ENCODE assay signal across 8 cellular contexts in the genomic region with DNA sequence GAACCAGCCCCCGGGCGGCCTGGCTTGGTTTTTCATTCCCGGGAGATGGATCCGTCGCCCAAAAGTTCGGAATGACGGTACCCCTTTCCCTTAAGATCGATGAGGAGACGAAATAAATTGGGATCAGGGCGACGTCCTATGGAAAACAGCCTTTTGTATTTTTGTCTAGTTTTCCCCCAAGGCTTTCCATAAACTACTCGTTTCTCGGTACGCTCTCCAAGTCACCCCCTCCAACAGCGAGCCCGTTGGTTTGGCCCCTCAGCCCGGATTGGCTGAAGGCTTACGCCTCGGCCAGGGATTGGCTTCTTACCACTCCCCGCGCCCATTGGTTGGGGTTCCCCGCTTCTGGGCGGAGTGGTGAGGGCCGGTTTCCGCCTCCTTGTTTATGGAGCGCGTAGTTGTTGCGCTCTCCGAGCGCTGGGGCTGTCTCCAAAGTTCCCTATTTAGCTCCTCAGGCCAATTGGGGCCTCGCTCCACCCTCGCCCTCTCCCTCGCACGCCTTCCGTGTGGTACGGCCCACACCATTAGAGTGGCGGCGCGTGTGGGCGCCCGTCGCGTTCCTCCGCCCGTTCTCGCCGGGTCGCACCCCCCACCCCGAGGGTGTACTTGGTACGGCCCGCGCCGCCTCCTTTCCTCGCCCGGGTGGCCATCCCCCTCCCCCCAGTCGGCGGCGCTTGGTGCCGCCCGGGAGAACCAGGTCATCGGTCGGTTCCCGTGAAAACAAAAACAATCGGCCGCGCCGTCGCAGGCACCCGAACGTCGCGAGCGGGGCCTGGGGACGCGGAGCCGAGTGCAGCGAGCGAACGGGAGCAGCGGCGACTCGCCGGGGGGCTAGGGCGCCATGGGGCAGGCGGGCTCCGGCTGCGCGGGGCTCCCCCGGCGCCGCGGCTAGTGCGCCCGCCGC. TPM values are rescaled to one million over a fixed set of nuclear protein-coding genes. Genes with fewer than 3 reads are reported as not detected.
DNase-seq lines count a peak whose midpoint lies in the region; ATAC-seq and TF ChIP-seq lines count a peak whose summit lies in the region.
"Not testable (repeated sequence)": the region's sequence is repeated elsewhere in the genome, so short reads cannot be mapped to it uniquely, and the experiment has no call there.

A gene with protein sequence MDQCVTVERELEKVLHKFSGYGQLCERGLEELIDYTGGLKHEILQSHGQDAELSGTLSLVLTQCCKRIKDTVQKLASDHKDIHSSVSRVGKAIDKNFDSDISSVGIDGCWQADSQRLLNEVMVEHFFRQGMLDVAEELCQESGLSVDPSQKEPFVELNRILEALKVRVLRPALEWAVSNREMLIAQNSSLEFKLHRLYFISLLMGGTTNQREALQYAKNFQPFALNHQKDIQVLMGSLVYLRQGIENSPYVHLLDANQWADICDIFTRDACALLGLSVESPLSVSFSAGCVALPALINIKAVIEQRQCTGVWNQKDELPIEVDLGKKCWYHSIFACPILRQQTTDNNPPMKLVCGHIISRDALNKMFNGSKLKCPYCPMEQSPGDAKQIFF (plus strand): TSS at position 655 of the 904 bp plus-strand sequence. CDS start 377 bp downstream, outside the sequence.

- not testable (repeated sequence) for TF ChIP-seq CTCF in DND-41 (IDR thresholded peaks at IDR 0.05; ENCODE audit: borderline replicate concordance, extremely low read depth, low read length, poor library complexity, severe bottlenecking); fibroblast of mammary gland (conservative IDR thresholded peaks at IDR 0.05; ENCODE audit: control insufficient read depth, insufficient read depth, low read depth, low read length)

- H3K27me3 Mint-ChIP-seq in naive thymus-derived CD4-positive, alpha-beta T cell: not testable (repeated sequence)

- not testable (repeated sequence) for H3K9me3 Mint-ChIP-seq in naive thymus-derived CD4-positive, alpha-beta T cell

- H2AFZ ChIP-seq in DND-41 (ENCODE audit: low read depth, low read length): peak within 1 kb of the TSS; percentile 64

- peak within 1 kb of the TSS; percentile 71 for H3K4me2 ChIP-seq in DND-41 (ENCODE audit: insufficient read depth, low read length)

- H3K4me3 ChIP-seq in DND-41 (ENCODE audit: low read depth in 1 of 2, low read length in 2 of 2) (peak within 1 kb of the TSS; percentile 57 to 70; a peak in 3 of 4 replicates), fibroblast of mammary gland (ENCODE audit: control insufficient read depth, low read depth, low read length) (peak within 1 kb of the TSS; percentile 55)
- peak within 1 kb of the TSS; percentile 56 for H3K4me3 ChIP-seq in naive thymus-derived CD4-positive, alpha-beta T cell (ENCODE audit: low read length)

- peak within 1 kb of the TSS; percentile 80 for H3K27ac ChIP-seq in DND-41 (ENCODE audit: low read length)
- H3K27ac ChIP-seq in naive thymus-derived CD4-positive, alpha-beta T cell (ENCODE audit: low read depth, low read length): peak within 1 kb of the TSS; percentile 72

- peak; percentile 91 for ATAC-seq in DND-41 (ENCODE audit: insufficient read depth, low read depth)
- peak; percentile 91 for ATAC-seq in GM21786 (IDR thresholded peaks at IDR 0.05; ENCODE audit: unreplicated experiment)
- peak; percentile 91 for ATAC-seq in naive thymus-derived CD4-positive, alpha-beta T cell

- not testable (repeated sequence) for H3K9me3 ChIP-seq in DND-41 (ENCODE audit: insufficient read depth, low read length, severe bottlenecking); naive thymus-derived CD4-positive, alpha-beta T cell (ENCODE audit: control insufficient read depth in 2 of 3, low read length in 3 of 3)

- peak within 1 kb of the TSS; percentile 66 for H3K9ac ChIP-seq in DND-41 (ENCODE audit: low read depth, low read length)

- H3K4me3 Mint-ChIP-seq in naive thymus-derived CD4-positive, alpha-beta T cell: peak within 1 kb of the TSS; percentile 79 to 88 (median 82)

- H3K36me3 Mint-ChIP-seq in naive thymus-derived CD4-positive, alpha-beta T cell: not testable (repeated sequence)

- POLR2A ChIA-PET in naive thymus-derived CD4-positive, alpha-beta T cell (lab: Charles Lee): not testable (repeated sequence)

- H4K20me1 ChIP-seq in DND-41 (ENCODE audit: insufficient read depth, low read length): not testable (repeated sequence)

- not testable (repeated sequence) for H3K27me3 ChIP-seq in DND-41 (ENCODE audit: insufficient read depth, low read length, poor library complexity); naive thymus-derived CD4-positive, alpha-beta T cell (ENCODE audit: control insufficient read depth in 2 of 2, insufficient read depth in 2 of 2, low read length in 2 of 2)

- peak within 1 kb of the TSS in 6 of 9 donors; percentile 65 to 86 (median 81) for H3K27ac Mint-ChIP-seq in naive thymus-derived CD4-positive, alpha-beta T cell

- peak; percentile 96 for DNase-seq in DND-41
- DNase-seq in Kasumi-1 (lab: John Stamatoyannopoulos, UW): peak; percentile 76 to 77
- DNase-seq in SIG-M5 treated with dmso at 0.1 percent for 504 hours (lab: John Stamatoyannopoulos, UW; ENCODE audit: unreplicated experiment): peak; percentile 81
- DNase-seq in activated T-helper 9 cell treated with anti-CD3 and anti-CD28 coated beads, Interleukin-2, amount 50 U/mL, for 16 hours (ENCODE audit: low read depth): peak; percentile 92
- peak; percentile 86 for DNase-seq in fibroblast of mammary gland (ENCODE audit: low read depth)
- DNase-seq in naive thymus-derived CD4-positive, alpha-beta T cell: peak; percentile 86 to 95 (median 93)
- DNase-seq in stimulated activated CD8-positive, alpha-beta memory T cell treated with anti-CD3 and anti-CD28 coated beads, Interleukin-7, amount 100 ng/mL, for 48 hours (ENCODE audit: extremely low read depth in 1 of 2, low read depth in 1 of 2): peak; percentile 88 to 92

- CTCF ChIA-PET in naive thymus-derived CD4-positive, alpha-beta T cell (lab: Charles Lee): not testable (repeated sequence)

- not testable (repeated sequence) for H3K36me3 ChIP-seq in DND-41 (ENCODE audit: insufficient read depth, low read length); naive thymus-derived CD4-positive, alpha-beta T cell (ENCODE audit: control insufficient read depth in 2 of 3, insufficient read depth in 3 of 3, low read length in 3 of 3)

- peaks cover 21% of the 10 kb centered on the region for H3K79me2 ChIP-seq in DND-41 (ENCODE audit: insufficient read depth, low read length)

- H3K4me1 ChIP-seq in DND-41 (ENCODE audit: insufficient read depth, low read length); naive thymus-derived CD4-positive, alpha-beta T cell (ENCODE audit: control insufficient read depth in 2 of 2, insufficient read depth in 2 of 2, low read length in 2 of 2): not testable (repeated sequence)

- intact Hi-C loops in naive thymus-derived CD4-positive, alpha-beta T cell (cut with micrococcal nuclease): not testable (repeated sequence)

- H3K4me1 Mint-ChIP-seq in naive thymus-derived CD4-positive, alpha-beta T cell: peaks cover 0 to 11% (median 7%) of the 10 kb centered on the region in 7 donors

RNA-seq across cellular contexts. Expression of the gene that starts here (rescaled TPM):
- 10 to 100 TPM; 24.3 to 42.5 (median 32.0) TPM for total RNA-seq in naive thymus-derived CD4-positive, alpha-beta T cell
- 10 to 100 TPM; 13.0 to 13.9 TPM for polyA plus RNA-seq in naive thymus-derived CD4-positive, alpha-beta T cell

Comparison
In these comparisons a context has a peak if more than half of its experiments do, and no peak if none do; other contexts are left out.
1. Peak in every context shown above with its lines: DNase-seq, ATAC-seq, H3K4me3 ChIP-seq and H3K27ac ChIP-seq.